13 cellular contexts compared by ENCODE assay signal in genomic region chr3:136954980-136955780, GRCh38. TPM values are rescaled to one million over a fixed set of nuclear protein-coding genes. Genes with fewer than 3 reads are reported as not detected.
DNase-seq lines count a peak whose midpoint lies in the region; ATAC-seq and TF ChIP-seq lines count a peak whose summit lies in the region.
"Had no signal": no experiment of that assay in that cellular context is flagged by ENCODE, and none has a peak within 500 bp of the region (broad histone marks: within the 10 kb centered on the region; RNA-seq: fewer than 3 reads in every experiment).

No MANE protein-coding gene starts in this region.

- peaks cover 36% of the 10 kb centered on the region for H3K79me2 ChIP-seq in mammary epithelial cell (ENCODE audit: insufficient read depth, low read length)

- no peak overlapping the region for H3K14ac ChIP-seq in neuronal stem cell (ENCODE audit: low read length)

- H2BK12ac ChIP-seq in neuronal stem cell (ENCODE audit: low read length) = no peak overlapping the region

- 98% methylated on average over 4 of the region's 4 CpGs for WGBS in mammary epithelial cell (ENCODE audit: low coverage, missing lambda C conversion rate)
- WGBS in neuronal stem cell (ENCODE audit: extremely low coverage in 2 of 2, insufficient read length in 2 of 2, insufficient replicate concordance in 1 of 2), 2 donors = no CpG with 5 or more reads among the region's 4 CpGs

- no peak overlapping the region for H3K18ac ChIP-seq in neuronal stem cell (ENCODE audit: low read length)

- H3K9me3 ChIP-seq in CD4-positive, CD25-positive, alpha-beta regulatory T cell (ENCODE audit: control insufficient read depth in 2 of 2, low read length in 2 of 2) = no peaks in the 10 kb centered on the region
- no peaks in the 10 kb centered on the region for H3K9me3 ChIP-seq in KOPT-K1 (ENCODE audit: insufficient read depth, low read length, poor library complexity, severe bottlenecking)
- H3K9me3 ChIP-seq in mammary epithelial cell (replicated peaks; ENCODE audit: insufficient read depth, low read length) = no peaks in the 10 kb centered on the region
- no peaks in the 10 kb centered on the region for H3K9me3 ChIP-seq in mucosa of rectum (ENCODE audit: control insufficient read depth in 2 of 2, low read length in 2 of 2)
- H3K9me3 ChIP-seq in neuronal stem cell (replicated peaks in 1 of 2; ENCODE audit: control insufficient read depth in 2 of 2, insufficient read depth in 1 of 2, low read depth in 1 of 2, low read length in 2 of 2) = no peaks in the 10 kb centered on the region
- H3K9me3 ChIP-seq: neutrophil had no signal

- H3K36me3 ChIP-seq in CD4-positive, CD25-positive, alpha-beta regulatory T cell (ENCODE audit: control insufficient read depth, insufficient read depth, low read length) = no peaks in the 10 kb centered on the region
- H3K36me3 ChIP-seq in KOPT-K1 (ENCODE audit: insufficient read depth, low read length) (peaks cover 11% of the 10 kb centered on the region; the same call in 1 of the 2 replicates), mammary epithelial cell (ENCODE audit: insufficient read depth, low read length) (peaks cover 5% of the 10 kb centered on the region), mucosa of rectum (ENCODE audit: control insufficient read depth in 2 of 2, insufficient read depth in 2 of 2, low read length in 2 of 2) (no peaks in the 10 kb centered on the region), neuronal stem cell (replicated peaks in 1 of 2; ENCODE audit: control insufficient read depth in 2 of 2, insufficient read depth in 2 of 2, low read length in 2 of 2) (peaks cover 2 to 4% of the 10 kb centered on the region in 2 donors)
- H3K36me3 ChIP-seq: neutrophil had no signal

- no peaks in the 10 kb centered on the region for H3K27me3 Mint-ChIP-seq in CD4-positive, CD25-positive, alpha-beta regulatory T cell

- H3K27ac Mint-ChIP-seq in CD4-positive, CD25-positive, alpha-beta regulatory T cell = peak overlapping the region in 2 of 3 donors; percentile 21 to 37

- intact Hi-C loops in mammary epithelial cell (cut with micrococcal nuclease) = loop anchor here (5.0 kb wide), 3 partner anchors 37 to 878 kb away; partner anchors contain the start of gene NCK1

- H4K8ac ChIP-seq in neuronal stem cell (ENCODE audit: low read depth, low read length) = no peak overlapping the region

- H3K27ac ChIP-seq in CD4-positive, CD25-positive, alpha-beta regulatory T cell (ENCODE audit: insufficient read depth, low read length, poor library complexity, severe bottlenecking) = no peak overlapping the region
- H3K27ac ChIP-seq in KOPT-K1 (ENCODE audit: low read depth, low read length, poor library complexity, severe bottlenecking) = peak overlapping the region; percentile 15
- H3K27ac ChIP-seq in mammary epithelial cell (ENCODE audit: insufficient read depth, low read depth, low read length) = peak overlapping the region; percentile 55
- peak overlapping the region; percentile 53 to 67 for H3K27ac ChIP-seq in mucosa of rectum (ENCODE audit: low read depth in 2 of 2, low read length in 2 of 2)
- no peak overlapping the region for H3K27ac ChIP-seq in neuronal stem cell (replicated peaks; ENCODE audit: low read length)
- H3K27ac ChIP-seq: KMS-11, neutrophil had no signal

- H3K4ac ChIP-seq in neuronal stem cell (ENCODE audit: low read length) = no peak overlapping the region

- peak overlapping the region; percentile 13 for H3K4me2 ChIP-seq in mammary epithelial cell (ENCODE audit: insufficient read depth, low read depth, low read length)
- no peak overlapping the region for H3K4me2 ChIP-seq in neuronal stem cell (ENCODE audit: insufficient read depth, low read length, poor library complexity, severe bottlenecking)
- H3K4me2 ChIP-seq: KMS-11 had no signal

- H3K9ac ChIP-seq in mammary epithelial cell (ENCODE audit: insufficient read depth, low read length) (peak overlapping the region; percentile 22), mucosa of rectum (ENCODE audit: low read depth in 1 of 2, low read length in 2 of 2) (no peak overlapping the region), neuronal stem cell (ENCODE audit: low read depth, low read length, poor library complexity) (no peak overlapping the region)
- H3K9ac ChIP-seq: KMS-11 had no signal

- peaks cover 0 to 1% (median 0%) of the 10 kb centered on the region in 7 donors for H3K9me3 Mint-ChIP-seq in CD4-positive, CD25-positive, alpha-beta regulatory T cell

- CTCF ChIA-PET in mammary epithelial cell (lab: Charles Lee; ENCODE audit: low non-redundant PET) = interaction anchor here (0.6 kb wide), 1 partner anchor 116 kb away, joined by 7 read pairs; no protein-coding TSS in a partner anchor

- dilution Hi-C loops in mammary epithelial cell (cut with HindIII; ENCODE audit: low sequenced_read_pairs) = loop anchor here (5.0 kb wide), 1 partner anchor 37 kb away; no protein-coding TSS in a partner anchor

- H3K4me3 ChIP-seq in CD4-positive, CD25-positive, alpha-beta regulatory T cell (ENCODE audit: low read depth, low read length) = peak overlapping the region; percentile 4
- H3K4me3 ChIP-seq in mammary epithelial cell (replicated peaks in 1 of 3; ENCODE audit: insufficient read depth in 1 of 3, low read depth in 2 of 3, low read length in 3 of 3) (no peak overlapping the region), mucosa of rectum (ENCODE audit: low read length in 2 of 2) (peak overlapping the region in 1 of 2 donors; percentile 51), neuronal stem cell (ENCODE audit: low read length in 2 of 2) (no peak overlapping the region)

- no peak for DNase-seq in CD4-positive, CD25-positive, alpha-beta regulatory T cell
- DNase-seq in mammary epithelial cell (no peak), amniotic stem cell (lab: John Stamatoyannopoulos, UW) (no peak), neuronal stem cell (ENCODE audit: low spot score) (no peak)
- no peak for DNase-seq in stimulated activated CD4-positive, alpha-beta T cell treated with anti-CD3 and anti-CD28 coated beads, Interleukin-2, amount 100 ng/mL, for 24 hours
- DNase-seq: C1 segment of cervical spinal cord; OCI-M1; stimulated activated CD4-positive, alpha-beta T cell treated with anti-CD3 and anti-CD28 coated beads, Interleukin-15, amount 100 ng/mL, for 24 hours had no signal

- no peaks in the 10 kb centered on the region for H3K27me3 ChIP-seq in CD4-positive, CD25-positive, alpha-beta regulatory T cell (ENCODE audit: control insufficient read depth, insufficient read depth, low read length)
- H3K27me3 ChIP-seq in mammary epithelial cell (ENCODE audit: insufficient read depth, low read length) (no peaks in the 10 kb centered on the region), mucosa of rectum (ENCODE audit: control insufficient read depth in 2 of 2, insufficient read depth in 2 of 2, low read length in 2 of 2) (no peaks in the 10 kb centered on the region), neuronal stem cell (ENCODE audit: control insufficient read depth in 3 of 3, insufficient read depth in 3 of 3, low read depth in 1 of 3, low read length in 3 of 3) (no peaks in the 10 kb centered on the region)
- H3K27me3 ChIP-seq: neutrophil had no signal

- in situ Hi-C loops in mammary epithelial cell (cut with MboI; ENCODE audit: low sequenced_read_pairs in 2 of 2) = no loop called here

- H3K4me3 Mint-ChIP-seq in CD4-positive, CD25-positive, alpha-beta regulatory T cell = peak overlapping the region in 1 of 4 donors; percentile 32

- no TSS peak for BruUV-seq in mammary epithelial cell (replicated peaks; lab: Mats Ljungman, UMichigan)

- H3K4me1 Mint-ChIP-seq in CD4-positive, CD25-positive, alpha-beta regulatory T cell = peaks cover 4 to 26% (median 19%) of the 10 kb centered on the region in 4 donors

- H3K23ac ChIP-seq in neuronal stem cell (ENCODE audit: low read depth, low read length, poor library complexity) = no peak overlapping the region

- H2AFZ ChIP-seq in mammary epithelial cell (ENCODE audit: low read depth, low read length) (no peak overlapping the region), neuronal stem cell (ENCODE audit: low read length) (no peak overlapping the region)

- no peaks in the 10 kb centered on the region for H4K20me1 ChIP-seq in mammary epithelial cell (ENCODE audit: insufficient read depth, low read length)

- H3K36me3 Mint-ChIP-seq in CD4-positive, CD25-positive, alpha-beta regulatory T cell = peaks cover 6% of the 10 kb centered on the region

- H4K91ac ChIP-seq in neuronal stem cell (ENCODE audit: low read depth, low read length, poor library complexity) = no peak overlapping the region

- no peak overlapping the region for H2BK120ac ChIP-seq in neuronal stem cell (ENCODE audit: low read depth, low read length)

- ATAC-seq in CD4-positive, CD25-positive, alpha-beta regulatory T cell (ENCODE audit: low read depth in 2 of 2) = no peak
- ATAC-seq in GM19395 (IDR thresholded peaks at IDR 0.05; ENCODE audit: unreplicated experiment) = no peak

- H2BK15ac ChIP-seq in neuronal stem cell (ENCODE audit: low read length) = no peak overlapping the region

- no peak for TF ChIP-seq CTCF in mammary epithelial cell (conservative IDR thresholded peaks at IDR 0.05 in 1 of 2, IDR thresholded peaks at IDR 0.05 in 1 of 2; ENCODE audit: extremely low read depth in 1 of 2, insufficient read depth in 1 of 2, low read depth in 1 of 2, low read length in 2 of 2)

- H2BK5ac ChIP-seq in neuronal stem cell (ENCODE audit: low read length) = no peak overlapping the region

- no peaks in the 10 kb centered on the region for H3K79me1 ChIP-seq in neuronal stem cell (ENCODE audit: low read depth, low read length)

- H2AK5ac ChIP-seq in neuronal stem cell (ENCODE audit: low read depth, low read length) = no peak overlapping the region

- no peaks in the 10 kb centered on the region for H3K4me1 ChIP-seq in CD4-positive, CD25-positive, alpha-beta regulatory T cell (ENCODE audit: control insufficient read depth, insufficient read depth, low read length, poor library complexity, severe bottlenecking)
- peaks cover 72% of the 10 kb centered on the region for H3K4me1 ChIP-seq in mammary epithelial cell (ENCODE audit: insufficient read depth, low read length)
- H3K4me1 ChIP-seq in mucosa of rectum (ENCODE audit: control insufficient read depth in 2 of 2, insufficient read depth in 2 of 2, low read length in 2 of 2) = peaks cover 8 to 25% of the 10 kb centered on the region in 2 donors
- H3K4me1 ChIP-seq in neuronal stem cell (ENCODE audit: control insufficient read depth in 2 of 2, insufficient read depth in 1 of 2, low read depth in 1 of 2, low read length in 2 of 2) = peaks cover 0 to 4% of the 10 kb centered on the region in 2 donors

RNA-seq across cellular contexts. Expression of gene IL20RB, which starts 2.6 kb away (rescaled TPM):
- total RNA-seq in CD4-positive, CD25-positive, alpha-beta regulatory T cell = 2.8 TPM
- polyA plus RNA-seq in CD4-positive, CD25-positive, alpha-beta regulatory T cell = under 1 TPM in 3 of 4 donors, not detected in 1; 0.23 to 0.61 (median 0.42) TPM
- total RNA-seq in mammary epithelial cell = 10 to 100 TPM; 12.7 to 38.3 TPM
- polyA plus RNA-seq in mammary epithelial cell = 92.0 TPM
- polyA minus RNA-seq in mammary epithelial cell = 68.1 TPM
- polyA plus RNA-seq in neuronal stem cell (2013, experiment 1 of 2) = 0.21 TPM
- 0.25 TPM for polyA plus RNA-seq in neuronal stem cell (2013, experiment 2 of 2)

Comparison
In these comparisons a context has a peak if more than half of its experiments do, and no peak if none do; other contexts are left out.
1. H3K27ac ChIP-seq: peak in KOPT-K1 (single experiment), mammary epithelial cell (single experiment) and mucosa of rectum (2 of 2); none in CD4-positive, CD25-positive, alpha-beta regulatory T cell (single experiment) and neuronal stem cell (single experiment).